In the genomic region with DNA sequence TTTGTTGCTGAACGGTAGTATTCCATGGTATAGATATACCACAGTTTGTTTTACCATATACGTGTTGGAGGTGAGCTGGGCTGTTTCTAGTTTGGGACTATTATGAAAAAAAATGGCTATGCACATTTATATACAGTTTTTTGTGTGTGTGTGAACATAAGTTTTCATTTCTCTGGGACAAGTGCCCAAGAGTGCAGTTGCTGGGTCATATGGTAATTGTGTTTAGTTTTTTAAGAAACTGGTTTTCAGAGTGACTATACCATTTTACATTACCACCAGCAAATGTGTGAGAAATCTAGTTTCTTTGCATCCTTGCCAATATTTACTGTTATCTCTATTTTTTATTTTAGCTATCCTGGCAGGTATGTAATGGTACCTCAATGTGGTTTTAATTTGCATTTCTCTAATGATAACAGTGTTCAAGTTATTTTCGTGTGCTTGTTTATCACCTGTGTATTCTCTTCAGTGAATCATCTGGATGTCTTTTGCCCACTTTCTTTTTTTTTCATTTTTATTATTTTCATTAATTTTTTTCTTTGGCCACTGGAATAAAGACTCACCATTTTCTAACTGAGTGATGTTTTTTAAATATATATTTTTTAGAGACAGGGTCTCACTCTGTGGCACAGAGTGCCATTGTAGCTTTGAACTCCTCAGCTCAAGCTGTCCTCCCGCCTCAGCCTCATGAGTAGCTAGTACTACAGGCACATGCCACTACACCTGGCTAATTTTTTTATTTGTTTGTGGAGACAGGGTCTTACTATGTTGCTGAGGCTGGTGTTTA, we compare ENCODE assay signal across 14 cellular contexts.
DNase-seq lines count a peak whose midpoint lies in the region; ATAC-seq and TF ChIP-seq lines count a peak whose summit lies in the region.
"Had no signal": no experiment of that assay in that cellular context is flagged by ENCODE, and none has a peak within 500 bp of the region (broad histone marks: within the 10 kb centered on the region; RNA-seq: fewer than 3 reads in every experiment).

No MANE protein-coding gene starts in this region.

- no peak overlapping the region for H3K4me3 Mint-ChIP-seq in activated CD8-positive, alpha-beta T cell treated with anti-CD3 and anti-CD28 coated beads, Interleukin-2, amount 10 ng/mL, durations not matched to agents 7 days and 5 days
- H3K4me3 Mint-ChIP-seq: activated CD8-positive, alpha-beta memory T cell treated with anti-CD3 and anti-CD28 coated beads, Interleukin-2, amount 10 ng/mL, durations not matched to agents 7 days and 5 days had no signal

- H3K79me2 ChIP-seq in ACC112 (ENCODE audit: control insufficient read depth, insufficient read depth, low read length, unreplicated experiment): peaks cover 62% of the 10 kb centered on the region

- CTCF ChIA-PET in activated CD8-positive, alpha-beta T cell treated with anti-CD3 and anti-CD28 coated beads, Interleukin-2, amount 10 ng/mL, durations not matched to agents 7 days and 5 days (lab: Charles Lee): no interaction called here

- intact Hi-C loops in vagina (cut with DNase I): no loop called here

- H3K4me1 ChIP-seq in ACC112 (ENCODE audit: control insufficient read depth, insufficient read depth, low read length, unreplicated experiment) (peaks cover 16% of the 10 kb centered on the region), vagina (peaks cover 29% of the 10 kb centered on the region)

- DNase-seq in ELR (ENCODE audit: low read depth) (peak; percentile 2), germinal center (ENCODE audit: low spot score) (peak; percentile 11), NCI-H2029 (lab: John Stamatoyannopoulos, UW) (no peak), vagina (ENCODE audit: extremely low spot score in 2 of 2) (no peak)
- no peak for DNase-seq in activated CD8-positive, alpha-beta T cell treated with anti-CD3 and anti-CD28 coated beads, Interleukin-2, amount 10 ng/mL, durations not matched to agents 7 days and 5 days
- DNase-seq: activated CD8-positive, alpha-beta memory T cell treated with anti-CD3 and anti-CD28 coated beads, Interleukin-2, amount 10 ng/mL, durations not matched to agents 7 days and 5 days; body of pancreas; C1 segment of cervical spinal cord; NCI-H2107; sigmoid colon; substantia nigra had no signal

- TF ChIP-seq CTCF in vagina (IDR thresholded peaks at IDR 0.05): no peak

- no peak overlapping the region; the same call in 1 of the 2 replicates for H3K4me3 ChIP-seq in ACC112 (ENCODE audit: low read depth, low read length)
- no peak overlapping the region for H3K4me3 ChIP-seq in vagina
- H3K4me3 ChIP-seq: body of pancreas, sigmoid colon had no signal

- H3K27ac ChIP-seq in ACC112 (ENCODE audit: low read depth, low read length) (peak overlapping the region; percentile 67), vagina (no peak overlapping the region)
- H3K27ac ChIP-seq: body of pancreas, sigmoid colon had no signal

- peaks cover 17% of the 10 kb centered on the region for H3K36me3 Mint-ChIP-seq in activated CD8-positive, alpha-beta T cell treated with anti-CD3 and anti-CD28 coated beads, Interleukin-2, amount 10 ng/mL, durations not matched to agents 7 days and 5 days (ENCODE audit: low read depth)

- H3K27me3 Mint-ChIP-seq in activated CD8-positive, alpha-beta T cell treated with anti-CD3 and anti-CD28 coated beads, Interleukin-2, amount 10 ng/mL, durations not matched to agents 7 days and 5 days (ENCODE audit: low read depth): no peaks in the 10 kb centered on the region
- H3K27me3 Mint-ChIP-seq: activated CD8-positive, alpha-beta memory T cell treated with anti-CD3 and anti-CD28 coated beads, Interleukin-2, amount 10 ng/mL, durations not matched to agents 7 days and 5 days had no signal

- H3K36me3 ChIP-seq in ACC112 (ENCODE audit: insufficient read depth, low read length): no peaks in the 10 kb centered on the region
- no peaks in the 10 kb centered on the region for H3K36me3 ChIP-seq in vagina
- H3K36me3 ChIP-seq: sigmoid colon had no signal

- no peak for TF ChIP-seq POLR2A in vagina (IDR thresholded peaks at IDR 0.05)

- H2AFZ ChIP-seq in ACC112 (ENCODE audit: low read length, unreplicated experiment): no peak overlapping the region

- ATAC-seq in activated CD8-positive, alpha-beta T cell treated with anti-CD3 and anti-CD28 coated beads, Interleukin-2, amount 10 ng/mL, durations not matched to agents 7 days and 5 days: peak; percentile 19
- ATAC-seq in HG02798 (IDR thresholded peaks at IDR 0.05; ENCODE audit: poor library complexity, unreplicated experiment) (no peak), HG03045 (IDR thresholded peaks at IDR 0.05; ENCODE audit: unreplicated experiment) (no peak)
- ATAC-seq: activated CD8-positive, alpha-beta memory T cell treated with anti-CD3 and anti-CD28 coated beads, Interleukin-2, amount 10 ng/mL, durations not matched to agents 7 days and 5 days; body of pancreas had no signal

- H3K9me3 Mint-ChIP-seq in activated CD8-positive, alpha-beta T cell treated with anti-CD3 and anti-CD28 coated beads, Interleukin-2, amount 10 ng/mL, durations not matched to agents 7 days and 5 days (ENCODE audit: insufficient read depth): no peaks in the 10 kb centered on the region

- peak overlapping the region; percentile 43 for H3K27ac Mint-ChIP-seq in activated CD8-positive, alpha-beta T cell treated with anti-CD3 and anti-CD28 coated beads, Interleukin-2, amount 10 ng/mL, durations not matched to agents 7 days and 5 days
- H3K27ac Mint-ChIP-seq: activated CD8-positive, alpha-beta memory T cell treated with anti-CD3 and anti-CD28 coated beads, Interleukin-2, amount 10 ng/mL, durations not matched to agents 7 days and 5 days had no signal

- POLR2A ChIA-PET in activated CD8-positive, alpha-beta T cell treated with anti-CD3 and anti-CD28 coated beads, Interleukin-2, amount 10 ng/mL, durations not matched to agents 7 days and 5 days (lab: Charles Lee): interaction anchor here (0.7 kb wide), 1 partner anchor 76 kb away, joined by 5 read pairs; no protein-coding TSS in a partner anchor

- peaks cover 39% of the 10 kb centered on the region for H3K4me1 Mint-ChIP-seq in activated CD8-positive, alpha-beta T cell treated with anti-CD3 and anti-CD28 coated beads, Interleukin-2, amount 10 ng/mL, durations not matched to agents 7 days and 5 days (ENCODE audit: low read depth)

- no peaks in the 10 kb centered on the region for H3K9me3 ChIP-seq in vagina
- H3K9me3 ChIP-seq: body of pancreas, sigmoid colon had no signal

- no peaks in the 10 kb centered on the region for H3K27me3 ChIP-seq in ACC112 (ENCODE audit: insufficient read depth, low read length)
- no peaks in the 10 kb centered on the region for H3K27me3 ChIP-seq in vagina
- H3K27me3 ChIP-seq: body of pancreas, sigmoid colon had no signal

Comparison
In these comparisons a context has a peak if more than half of its experiments do, and no peak if none do; other contexts are left out.
1. DNase-seq: peak in ELR (single experiment) and germinal center (single experiment); none in activated CD8-positive, alpha-beta T cell treated with anti-CD3 and anti-CD28 coated beads, Interleukin-2, amount 10 ng/mL, durations not matched to agents 7 days and 5 days (single experiment), NCI-H2029 (single experiment) and vagina (0 of 2).